In the genomic region with DNA sequence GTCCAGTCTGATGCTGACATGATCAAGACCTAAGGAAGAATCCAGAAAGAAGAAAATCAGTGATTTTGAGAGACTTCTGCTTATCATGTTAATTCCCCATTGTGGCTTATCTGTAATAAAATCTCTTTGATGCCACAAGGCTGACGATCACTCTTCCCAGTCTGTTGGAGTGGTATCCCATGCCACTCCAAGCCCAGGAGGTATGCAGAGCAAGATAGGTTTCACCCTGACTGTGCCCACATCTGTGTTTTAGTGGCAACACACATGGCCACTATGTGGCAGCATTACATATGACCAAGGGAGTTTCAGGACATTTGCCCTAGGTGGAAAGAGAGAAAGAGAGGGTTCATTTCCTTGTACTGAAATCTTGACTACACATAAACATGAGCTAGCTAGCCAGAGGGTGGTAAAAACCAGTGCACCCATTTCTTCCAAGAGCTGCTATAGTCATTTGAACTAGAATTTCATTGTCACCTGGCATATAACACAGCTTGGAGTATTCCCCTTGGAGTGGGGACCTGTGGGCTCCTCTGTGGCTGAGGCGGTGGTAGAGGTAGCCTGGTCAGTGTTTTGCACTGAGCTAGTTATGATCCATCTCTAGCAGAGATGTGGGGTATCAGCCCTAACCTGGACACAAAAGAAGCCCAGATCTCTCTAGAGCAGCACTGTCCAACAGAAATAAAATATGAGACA, we compare ENCODE assay signal across 9 cellular contexts. TPM values are rescaled to one million over a fixed set of nuclear protein-coding genes. Genes with fewer than 3 reads are reported as not detected.
DNase-seq lines count a peak whose midpoint lies in the region; ATAC-seq and TF ChIP-seq lines count a peak whose summit lies in the region.
"Had no signal": no experiment of that assay in that cellular context is flagged by ENCODE, and none has a peak within 500 bp of the region (broad histone marks: within the 10 kb centered on the region; RNA-seq: fewer than 3 reads in every experiment).

No MANE protein-coding gene starts in this region.

- ATAC-seq in GM21619 (IDR thresholded peaks at IDR 0.05; ENCODE audit: unreplicated experiment) (peak; percentile 64), sciatic nerve (peak; percentile 31), GM21390 (IDR thresholded peaks at IDR 0.05; ENCODE audit: unreplicated experiment) (no peak)

- TF ChIP-seq CTCF in dorsolateral prefrontal cortex (IDR thresholded peaks at IDR 0.05 in 54 of 56, conservative IDR thresholded peaks at IDR 0.05 in 2 of 56; ENCODE audit: low read depth in 1 of 56, partially characterized antibody in 56 of 56): peak in 45 of 56 donors; percentile 9 to 63 (median 37)

- no peak overlapping the region for H3K27ac ChIP-seq in dorsolateral prefrontal cortex

- intact Hi-C loops in dorsolateral prefrontal cortex (cut with DNase I) (loop anchor here in 1 of 2 donors (5.0 kb wide), 1 partner anchor 38 kb away; no protein-coding TSS in a partner anchor), sciatic nerve (cut with DNase I) (no loop called here)

- no peak overlapping the region for H3K4me3 ChIP-seq in dorsolateral prefrontal cortex
- H3K4me3 ChIP-seq: lung had no signal

- DNase-seq in DMS79 treated with DMSO at 0.1 percent for 48 hours (lab: John Stamatoyannopoulos, UW) (peak; percentile 3), DMS79 (lab: John Stamatoyannopoulos, UW) (no peak), NCI-H69 (lab: John Stamatoyannopoulos, UW) (peak; percentile 80), dorsolateral prefrontal cortex (no peak), sciatic nerve (ENCODE audit: low spot score) (no peak)
- DNase-seq in effector CD8-positive, alpha-beta T cell (lab: John Stamatoyannopoulos, UW): no peak

- no peaks in the 10 kb centered on the region for H3K27me3 ChIP-seq in dorsolateral prefrontal cortex

RNA-seq across cellular contexts. Expression of a gene that starts 20.8 kb away (rescaled TPM):
- total RNA-seq in dorsolateral prefrontal cortex (1 to 10 TPM in 13 of 120 experiments, under 1 TPM in 69, not detected in 38; 0.07 to 2.7 (median 0.47) TPM), sciatic nerve (0.89 TPM)

Comparison
In these comparisons a context has a peak if more than half of its experiments do, and no peak if none do; other contexts are left out.
1. DNase-seq: peak in DMS79 treated with DMSO at 0.1 percent for 48 hours (single experiment) and NCI-H69 (single experiment); none in DMS79 (single experiment), dorsolateral prefrontal cortex (0 of 10), sciatic nerve (single experiment) and effector CD8-positive, alpha-beta T cell (single experiment).